1 cellular context compared by ENCODE assay signal in genomic region chr1:24964811-24965570, GRCh38.
A peak's percentile ranks its signal among the peaks of the same experiment; 100 is the strongest.
TF ChIP-seq lines count a peak whose summit lies in the region.

No MANE protein-coding gene starts in this region.

TF ChIP-seq in GM12878, 131 proteins besides CTCF, POLR2A, EP300 and RAD21 (continued from another document and continues in another):
- TF ChIP-seq ELK1 (IDR thresholded peaks at IDR 0.05; ENCODE audit: low read depth, low read length) (no peak), RBBP5 (conservative IDR thresholded peaks at IDR 0.05) (no peak), POLR2AphosphoS2 (IDR thresholded peaks at IDR 0.05; ENCODE audit: low read depth, low read length) (peak; percentile 66; the same call in 1 of the 2 replicates), ESRRA (IDR thresholded peaks at IDR 0.05; ENCODE audit: low read length) (peak; percentile 15; the same call in 1 of the 2 replicates), SREBF1 (IDR thresholded peaks at IDR 0.05; ENCODE audit: low read length) (no peak), GATAD2B (conservative IDR thresholded peaks at IDR 0.05; ENCODE audit: low read depth) (peak; percentile 84), NKRF (conservative IDR thresholded peaks at IDR 0.05) (peak; percentile 86), SMAD5 (IDR thresholded peaks at IDR 0.05; ENCODE audit: low read depth) (peak; percentile 79), BRCA1 (IDR thresholded peaks at IDR 0.05; ENCODE audit: low read depth, low read length) (no peak), MEF2A (IDR thresholded peaks at IDR 0.05; ENCODE audit: insufficient read depth, low read depth, low read length) (peak; percentile 72), ZNF274 (IDR thresholded peaks at IDR 0.05; ENCODE audit: insufficient read depth, insufficient read length) (no peak), CBFB (IDR thresholded peaks at IDR 0.05; ENCODE audit: low read depth) (peak; percentile 96), ZNF24 (IDR thresholded peaks at IDR 0.05) (peak; percentile 99), PML (IDR thresholded peaks at IDR 0.05; ENCODE audit: low read length) (no peak), ZNF622 (IDR thresholded peaks at IDR 0.05) (no peak), ZNF217 (IDR thresholded peaks at IDR 0.05) (no peak), ZNF592 (IDR thresholded peaks at IDR 0.05) (no peak), JUND (IDR thresholded peaks at IDR 0.05; ENCODE audit: low read depth, low read length) (no peak), EED (IDR thresholded peaks at IDR 0.05; ENCODE audit: low read depth) (peak; percentile 92), PKNOX1 (IDR thresholded peaks at IDR 0.05) (peak; percentile 60; the same call in 1 of the 2 replicates), HDAC6 (IDR thresholded peaks at IDR 0.05; ENCODE audit: unreplicated experiment) (no peak), E2F4 (IDR thresholded peaks at IDR 0.05; ENCODE audit: low read depth, low read length) (no peak), EZH2 (IDR thresholded peaks at IDR 0.05; ENCODE audit: borderline replicate concordance, control insufficient read depth, low read depth, low read length) (no peak)
- TF ChIP-seq, protein P1, sequence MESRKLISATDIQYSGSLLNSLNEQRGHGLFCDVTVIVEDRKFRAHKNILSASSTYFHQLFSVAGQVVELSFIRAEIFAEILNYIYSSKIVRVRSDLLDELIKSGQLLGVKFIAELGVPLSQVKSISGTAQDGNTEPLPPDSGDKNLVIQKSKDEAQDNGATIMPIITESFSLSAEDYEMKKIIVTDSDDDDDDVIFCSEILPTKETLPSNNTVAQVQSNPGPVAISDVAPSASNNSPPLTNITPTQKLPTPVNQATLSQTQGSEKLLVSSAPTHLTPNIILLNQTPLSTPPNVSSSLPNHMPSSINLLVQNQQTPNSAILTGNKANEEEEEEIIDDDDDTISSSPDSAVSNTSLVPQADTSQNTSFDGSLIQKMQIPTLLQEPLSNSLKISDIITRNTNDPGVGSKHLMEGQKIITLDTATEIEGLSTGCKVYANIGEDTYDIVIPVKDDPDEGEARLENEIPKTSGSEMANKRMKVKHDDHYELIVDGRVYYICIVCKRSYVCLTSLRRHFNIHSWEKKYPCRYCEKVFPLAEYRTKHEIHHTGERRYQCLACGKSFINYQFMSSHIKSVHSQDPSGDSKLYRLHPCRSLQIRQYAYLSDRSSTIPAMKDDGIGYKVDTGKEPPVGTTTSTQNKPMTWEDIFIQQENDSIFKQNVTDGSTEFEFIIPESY (IDR thresholded peaks at IDR 0.05): peak; percentile 40; the same call in 1 of the 2 replicates
- TF ChIP-seq, protein P2, sequence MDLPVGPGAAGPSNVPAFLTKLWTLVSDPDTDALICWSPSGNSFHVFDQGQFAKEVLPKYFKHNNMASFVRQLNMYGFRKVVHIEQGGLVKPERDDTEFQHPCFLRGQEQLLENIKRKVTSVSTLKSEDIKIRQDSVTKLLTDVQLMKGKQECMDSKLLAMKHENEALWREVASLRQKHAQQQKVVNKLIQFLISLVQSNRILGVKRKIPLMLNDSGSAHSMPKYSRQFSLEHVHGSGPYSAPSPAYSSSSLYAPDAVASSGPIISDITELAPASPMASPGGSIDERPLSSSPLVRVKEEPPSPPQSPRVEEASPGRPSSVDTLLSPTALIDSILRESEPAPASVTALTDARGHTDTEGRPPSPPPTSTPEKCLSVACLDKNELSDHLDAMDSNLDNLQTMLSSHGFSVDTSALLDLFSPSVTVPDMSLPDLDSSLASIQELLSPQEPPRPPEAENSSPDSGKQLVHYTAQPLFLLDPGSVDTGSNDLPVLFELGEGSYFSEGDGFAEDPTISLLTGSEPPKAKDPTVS (IDR thresholded peaks at IDR 0.05; ENCODE audit: low read depth, low read length): no peak
- TF ChIP-seq, protein P3, sequence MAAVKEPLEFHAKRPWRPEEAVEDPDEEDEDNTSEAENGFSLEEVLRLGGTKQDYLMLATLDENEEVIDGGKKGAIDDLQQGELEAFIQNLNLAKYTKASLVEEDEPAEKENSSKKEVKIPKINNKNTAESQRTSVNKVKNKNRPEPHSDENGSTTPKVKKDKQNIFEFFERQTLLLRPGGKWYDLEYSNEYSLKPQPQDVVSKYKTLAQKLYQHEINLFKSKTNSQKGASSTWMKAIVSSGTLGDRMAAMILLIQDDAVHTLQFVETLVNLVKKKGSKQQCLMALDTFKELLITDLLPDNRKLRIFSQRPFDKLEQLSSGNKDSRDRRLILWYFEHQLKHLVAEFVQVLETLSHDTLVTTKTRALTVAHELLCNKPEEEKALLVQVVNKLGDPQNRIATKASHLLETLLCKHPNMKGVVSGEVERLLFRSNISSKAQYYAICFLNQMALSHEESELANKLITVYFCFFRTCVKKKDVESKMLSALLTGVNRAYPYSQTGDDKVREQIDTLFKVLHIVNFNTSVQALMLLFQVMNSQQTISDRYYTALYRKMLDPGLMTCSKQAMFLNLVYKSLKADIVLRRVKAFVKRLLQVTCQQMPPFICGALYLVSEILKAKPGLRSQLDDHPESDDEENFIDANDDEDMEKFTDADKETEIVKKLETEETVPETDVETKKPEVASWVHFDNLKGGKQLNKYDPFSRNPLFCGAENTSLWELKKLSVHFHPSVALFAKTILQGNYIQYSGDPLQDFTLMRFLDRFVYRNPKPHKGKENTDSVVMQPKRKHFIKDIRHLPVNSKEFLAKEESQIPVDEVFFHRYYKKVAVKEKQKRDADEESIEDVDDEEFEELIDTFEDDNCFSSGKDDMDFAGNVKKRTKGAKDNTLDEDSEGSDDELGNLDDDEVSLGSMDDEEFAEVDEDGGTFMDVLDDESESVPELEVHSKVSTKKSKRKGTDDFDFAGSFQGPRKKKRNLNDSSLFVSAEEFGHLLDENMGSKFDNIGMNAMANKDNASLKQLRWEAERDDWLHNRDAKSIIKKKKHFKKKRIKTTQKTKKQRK (IDR thresholded peaks at IDR 0.05; ENCODE audit: low read depth, low read length): no peak
- TF ChIP-seq, protein P4, sequence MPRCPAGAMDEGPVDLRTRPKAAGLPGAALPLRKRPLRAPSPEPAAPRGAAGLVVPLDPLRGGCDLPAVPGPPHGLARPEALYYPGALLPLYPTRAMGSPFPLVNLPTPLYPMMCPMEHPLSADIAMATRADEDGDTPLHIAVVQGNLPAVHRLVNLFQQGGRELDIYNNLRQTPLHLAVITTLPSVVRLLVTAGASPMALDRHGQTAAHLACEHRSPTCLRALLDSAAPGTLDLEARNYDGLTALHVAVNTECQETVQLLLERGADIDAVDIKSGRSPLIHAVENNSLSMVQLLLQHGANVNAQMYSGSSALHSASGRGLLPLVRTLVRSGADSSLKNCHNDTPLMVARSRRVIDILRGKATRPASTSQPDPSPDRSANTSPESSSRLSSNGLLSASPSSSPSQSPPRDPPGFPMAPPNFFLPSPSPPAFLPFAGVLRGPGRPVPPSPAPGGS (IDR thresholded peaks at IDR 0.05; ENCODE audit: borderline replicate concordance, insufficient read depth, low read depth, low read length, poor library complexity, severe bottlenecking): peak; percentile 15
- TF ChIP-seq, protein P5, sequence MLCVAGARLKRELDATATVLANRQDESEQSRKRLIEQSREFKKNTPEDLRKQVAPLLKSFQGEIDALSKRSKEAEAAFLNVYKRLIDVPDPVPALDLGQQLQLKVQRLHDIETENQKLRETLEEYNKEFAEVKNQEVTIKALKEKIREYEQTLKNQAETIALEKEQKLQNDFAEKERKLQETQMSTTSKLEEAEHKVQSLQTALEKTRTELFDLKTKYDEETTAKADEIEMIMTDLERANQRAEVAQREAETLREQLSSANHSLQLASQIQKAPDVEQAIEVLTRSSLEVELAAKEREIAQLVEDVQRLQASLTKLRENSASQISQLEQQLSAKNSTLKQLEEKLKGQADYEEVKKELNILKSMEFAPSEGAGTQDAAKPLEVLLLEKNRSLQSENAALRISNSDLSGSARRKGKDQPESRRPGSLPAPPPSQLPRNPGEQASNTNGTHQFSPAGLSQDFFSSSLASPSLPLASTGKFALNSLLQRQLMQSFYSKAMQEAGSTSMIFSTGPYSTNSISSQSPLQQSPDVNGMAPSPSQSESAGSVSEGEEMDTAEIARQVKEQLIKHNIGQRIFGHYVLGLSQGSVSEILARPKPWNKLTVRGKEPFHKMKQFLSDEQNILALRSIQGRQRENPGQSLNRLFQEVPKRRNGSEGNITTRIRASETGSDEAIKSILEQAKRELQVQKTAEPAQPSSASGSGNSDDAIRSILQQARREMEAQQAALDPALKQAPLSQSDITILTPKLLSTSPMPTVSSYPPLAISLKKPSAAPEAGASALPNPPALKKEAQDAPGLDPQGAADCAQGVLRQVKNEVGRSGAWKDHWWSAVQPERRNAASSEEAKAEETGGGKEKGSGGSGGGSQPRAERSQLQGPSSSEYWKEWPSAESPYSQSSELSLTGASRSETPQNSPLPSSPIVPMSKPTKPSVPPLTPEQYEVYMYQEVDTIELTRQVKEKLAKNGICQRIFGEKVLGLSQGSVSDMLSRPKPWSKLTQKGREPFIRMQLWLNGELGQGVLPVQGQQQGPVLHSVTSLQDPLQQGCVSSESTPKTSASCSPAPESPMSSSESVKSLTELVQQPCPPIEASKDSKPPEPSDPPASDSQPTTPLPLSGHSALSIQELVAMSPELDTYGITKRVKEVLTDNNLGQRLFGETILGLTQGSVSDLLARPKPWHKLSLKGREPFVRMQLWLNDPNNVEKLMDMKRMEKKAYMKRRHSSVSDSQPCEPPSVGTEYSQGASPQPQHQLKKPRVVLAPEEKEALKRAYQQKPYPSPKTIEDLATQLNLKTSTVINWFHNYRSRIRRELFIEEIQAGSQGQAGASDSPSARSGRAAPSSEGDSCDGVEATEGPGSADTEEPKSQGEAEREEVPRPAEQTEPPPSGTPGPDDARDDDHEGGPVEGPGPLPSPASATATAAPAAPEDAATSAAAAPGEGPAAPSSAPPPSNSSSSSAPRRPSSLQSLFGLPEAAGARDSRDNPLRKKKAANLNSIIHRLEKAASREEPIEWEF (IDR thresholded peaks at IDR 0.05; ENCODE audit: insufficient replicate concordance, low read depth, low read length): no peak
